8 cellular contexts compared by ENCODE assay signal in genomic region chrX:97398030-97398551, GRCh38.
DNase-seq lines count a peak whose midpoint lies in the region; ATAC-seq and TF ChIP-seq lines count a peak whose summit lies in the region.

No MANE protein-coding gene starts in this region.

- H3K27ac Mint-ChIP-seq in activated naive CD8-positive, alpha-beta T cell = peak overlapping the region; percentile 92

- ATAC-seq in GM19463 (IDR thresholded peaks at IDR 0.05; ENCODE audit: unreplicated experiment) (peak; percentile 35), HG03103 (IDR thresholded peaks at IDR 0.05; ENCODE audit: low read depth, unreplicated experiment) (peak; percentile 49)

- no peak overlapping the region for H3K27ac ChIP-seq in caudate nucleus (ENCODE audit: low read depth, low read length)

- DNase-seq in GM12865 (ENCODE audit: low read depth) (peak; percentile 67), caudate nucleus (lab: John Stamatoyannopoulos, UW) (no peak), AG08396 (ENCODE audit: low spot score) (no peak), ureter (ENCODE audit: low spot score) (no peak)
- DNase-seq in stimulated activated CD4-positive, alpha-beta T cell treated with anti-CD3 and anti-CD28 coated beads, Interleukin-2, amount 100 ng/mL, for 48 hours = no peak

- peaks cover 26% of the 10 kb centered on the region for H3K4me1 Mint-ChIP-seq in activated naive CD8-positive, alpha-beta T cell (ENCODE audit: low read depth)

- peak overlapping the region; percentile 54 for H3K4me3 Mint-ChIP-seq in activated naive CD8-positive, alpha-beta T cell

- no peak overlapping the region for H3K4me3 ChIP-seq in GM12865 (ENCODE audit: low read depth, low read length)

- no peak for TF ChIP-seq CTCF in GM12865 (IDR thresholded peaks at IDR 0.05; ENCODE audit: insufficient read depth, low read depth, low read length, missing control alignments)

- H3K27me3 Mint-ChIP-seq in activated naive CD8-positive, alpha-beta T cell = no peaks in the 10 kb centered on the region

- H3K36me3 Mint-ChIP-seq in activated naive CD8-positive, alpha-beta T cell = peaks cover 2% of the 10 kb centered on the region

- no peaks in the 10 kb centered on the region for H3K9me3 Mint-ChIP-seq in activated naive CD8-positive, alpha-beta T cell (ENCODE audit: low read depth)
